32 cellular contexts compared by ENCODE assay signal in the genomic region with DNA sequence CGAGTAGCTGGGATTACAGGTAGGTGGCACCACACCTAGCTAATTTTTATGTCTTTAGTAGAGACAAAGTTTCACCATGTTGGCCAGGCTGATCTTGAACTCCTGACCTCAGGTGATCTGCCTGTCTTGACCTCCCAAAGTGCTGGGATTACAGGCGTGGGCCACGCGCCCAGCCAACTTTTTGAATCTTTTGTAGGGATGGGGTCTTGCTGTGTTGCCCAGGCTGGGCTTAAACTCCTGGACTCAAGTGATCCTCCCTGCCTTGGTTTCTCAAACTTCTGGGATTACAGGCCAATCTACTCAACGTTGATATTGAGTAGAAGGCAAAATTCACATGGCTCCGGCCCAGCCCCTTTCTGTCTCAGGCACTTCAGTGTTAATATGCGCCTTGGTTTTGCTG.
"Had no signal": no experiment of that assay in that cellular context is flagged by ENCODE, and none has a peak within 500 bp of the region (broad histone marks: within the 10 kb centered on the region; RNA-seq: fewer than 3 reads in every experiment).

No MANE protein-coding gene starts in this region.

- H3K4me2 ChIP-seq: smooth muscle cell had no signal

- H3K79me2 ChIP-seq: parathyroid adenoma had no signal

- H3K4me1 ChIP-seq: parathyroid adenoma, psoas muscle, testis, tibial artery, transverse colon, upper lobe of right lung, uterus had no signal

- ATAC-seq: naive thymus-derived CD8-positive, alpha-beta T cell; natural killer cell treated with Interleukin-12 subunit alpha and Interleukin-12 subunit beta and Interleukin-15 and Interleukin-18, amount 100 ng/mL, for 72 hours; psoas muscle; right cardiac atrium; sciatic nerve; stimulated activated memory B cell treated with anti-CD40 and anti-IgM and Interleukin-4, amounts not matched to agents 10 μg/mL and 1 μg/mL and 100 μg/mL, for 72 hours; stimulated activated naive CD8-positive, alpha-beta T cell treated with anti-CD3 and anti-CD28 coated beads, Interleukin-15, amount 100 ng/mL, for 72 hours; stimulated activated naive CD8-positive, alpha-beta T cell treated with anti-CD3 and anti-CD28 coated beads, Interleukin-15, Interleukin-2, amounts not matched to agents 100 U/mL and 50 U/mL, for 24 hours; upper lobe of right lung had no signal

- H3K36me3 ChIP-seq: ovary, spleen, suprapubic skin, tibial artery, transverse colon, upper lobe of right lung, uterus had no signal

- H3K4me1 Mint-ChIP-seq: neural crest cell had no signal

- H2AFZ ChIP-seq: parathyroid adenoma had no signal

- H3K27me3 Mint-ChIP-seq: naive thymus-derived CD8-positive, alpha-beta T cell; natural killer cell treated with Interleukin-12 subunit alpha and Interleukin-12 subunit beta and Interleukin-15 and Interleukin-18, amount 100 ng/mL, for 72 hours; progenitor cell of endocrine pancreas; stimulated activated naive CD8-positive, alpha-beta T cell treated with anti-CD3 and anti-CD28 coated beads, Interleukin-15, amount 100 ng/mL, for 72 hours; type B pancreatic cell had no signal

- H3K9me3 ChIP-seq: ovary, psoas muscle, spleen, suprapubic skin, testis, tibial artery, transverse colon, upper lobe of right lung, uterus had no signal

- H3K27ac ChIP-seq: ovary, parathyroid adenoma, psoas muscle, skin epidermis, spleen, suprapubic skin, testis, tibial artery, transverse colon, upper lobe of right lung, uterus had no signal

- H3K4me3 Mint-ChIP-seq: naive thymus-derived CD8-positive, alpha-beta T cell; natural killer cell treated with Interleukin-12 subunit alpha and Interleukin-12 subunit beta and Interleukin-15 and Interleukin-18, amount 100 ng/mL, for 72 hours; nephron progenitor cell; neural crest cell; stimulated activated memory B cell treated with anti-CD40 and anti-IgM and Interleukin-4, amounts not matched to agents 10 μg/mL and 1 μg/mL and 100 μg/mL, for 72 hours; stimulated activated naive CD8-positive, alpha-beta T cell treated with anti-CD3 and anti-CD28 coated beads, Interleukin-15, amount 100 ng/mL, for 72 hours; type B pancreatic cell had no signal

- H3K36me3 Mint-ChIP-seq: naive thymus-derived CD8-positive, alpha-beta T cell; natural killer cell treated with Interleukin-12 subunit alpha and Interleukin-12 subunit beta and Interleukin-15 and Interleukin-18, amount 100 ng/mL, for 72 hours; stimulated activated memory B cell treated with anti-CD40 and anti-IgM and Interleukin-4, amounts not matched to agents 10 μg/mL and 1 μg/mL and 100 μg/mL, for 72 hours; type B pancreatic cell had no signal

- H3K9ac ChIP-seq: parathyroid adenoma had no signal

- H3K4me3 ChIP-seq: ovary, psoas muscle, skin epidermis, smooth muscle cell, spleen, suprapubic skin, testis, tibial artery, transverse colon, upper lobe of right lung, uterus had no signal

- H3K9me3 Mint-ChIP-seq: naive thymus-derived CD8-positive, alpha-beta T cell; natural killer cell treated with Interleukin-12 subunit alpha and Interleukin-12 subunit beta and Interleukin-15 and Interleukin-18, amount 100 ng/mL, for 72 hours; nephron progenitor cell; neural crest cell; stimulated activated memory B cell treated with anti-CD40 and anti-IgM and Interleukin-4, amounts not matched to agents 10 μg/mL and 1 μg/mL and 100 μg/mL, for 72 hours; stimulated activated naive CD8-positive, alpha-beta T cell treated with anti-CD3 and anti-CD28 coated beads, Interleukin-15, amount 100 ng/mL, for 72 hours; type B pancreatic cell had no signal

- H3K27ac Mint-ChIP-seq: naive thymus-derived CD8-positive, alpha-beta T cell; natural killer cell treated with Interleukin-12 subunit alpha and Interleukin-12 subunit beta and Interleukin-15 and Interleukin-18, amount 100 ng/mL, for 72 hours; stimulated activated memory B cell treated with anti-CD40 and anti-IgM and Interleukin-4, amounts not matched to agents 10 μg/mL and 1 μg/mL and 100 μg/mL, for 72 hours; stimulated activated naive CD8-positive, alpha-beta T cell treated with anti-CD3 and anti-CD28 coated beads, Interleukin-15, amount 100 ng/mL, for 72 hours; type B pancreatic cell had no signal

- H3K27me3 ChIP-seq: ovary, spleen, suprapubic skin, testis, transverse colon, upper lobe of right lung, uterus had no signal

- DNase-seq: naive thymus-derived CD8-positive, alpha-beta T cell; occipital lobe; ovary; posterior cingulate gyrus; psoas muscle; right cardiac atrium; spleen; stimulated activated CD4-positive, alpha-beta T cell treated with anti-CD3 and anti-CD28 coated beads, Interleukin-12 subunit alpha, Interleukin-12 subunit beta, amount 100 ng/mL, for 4 hours; stimulated activated CD4-positive, alpha-beta T cell treated with anti-CD3 and anti-CD28 coated beads, Interleukin-1b, Interleukin-23, amount 100 ng/mL, for 48 hours; stimulated activated CD4-positive, alpha-beta T cell treated with anti-CD3 and anti-CD28 coated beads, Interleukin-4, amount 100 ng/mL, for 1 hour; stimulated activated CD4-positive, alpha-beta T cell treated with anti-CD3 and anti-CD28 coated beads, Interleukin-4, amount 100 ng/mL, for 4 hours; stimulated activated CD8-positive, alpha-beta memory T cell treated with anti-CD3 and anti-CD28 coated beads, Interleukin-4, amount 100 ng/mL, for 48 hours; stimulated activated naive CD4-positive, alpha-beta T cell; stimulated activated naive CD8-positive, alpha-beta T cell treated with anti-CD3 and anti-CD28 coated beads, Interleukin-15, amount 100 ng/mL, for 72 hours; stimulated activated naive CD8-positive, alpha-beta T cell treated with anti-CD3 and anti-CD28 coated beads, Interleukin-15, Interleukin-2, amounts not matched to agents 100 U/mL and 50 U/mL, for 24 hours; substantia nigra; testis; tibial artery; transverse colon; upper lobe of right lung; uterus had no signal
